Comparison of ENCODE assay signal across 16 cellular contexts in genomic region chr7:36615877-36616276, GRCh38.
DNase-seq lines count a peak whose midpoint lies in the region; ATAC-seq and TF ChIP-seq lines count a peak whose summit lies in the region.
"Had no signal": no experiment of that assay in that cellular context is flagged by ENCODE, and none has a peak within 500 bp of the region (broad histone marks: within the 10 kb centered on the region; RNA-seq: fewer than 3 reads in every experiment).

No MANE protein-coding gene starts in this region.

- no peak overlapping the region; the same call in 1 of the 2 replicates for H3K27ac Mint-ChIP-seq in WTC11
- H3K27ac Mint-ChIP-seq in immature natural killer cell, result peak overlapping the region in 4 of 6 donors; percentile 10 to 66 (median 42)
- peak overlapping the region; percentile 10 for H3K27ac Mint-ChIP-seq in type B pancreatic cell

- peaks cover 24% of the 10 kb centered on the region for H3K4me1 Mint-ChIP-seq in WTC11
- peaks cover 30 to 45% of the 10 kb centered on the region in 2 donors for H3K4me1 Mint-ChIP-seq in immature natural killer cell
- H3K4me1 Mint-ChIP-seq in type B pancreatic cell (ENCODE audit: unreplicated experiment), result peaks cover 36% of the 10 kb centered on the region

- CTCF ChIA-PET in WTC11 (lab: Charles Lee), result interaction anchor here (0.8 to 0.9 kb wide), 2 partner anchors 54 to 876 kb away, joined by 3 to 5 read pairs; no protein-coding TSS in a partner anchor

- TF ChIP-seq CTCF in WTC11 (IDR thresholded peaks at IDR 0.05) (no peak), type B pancreatic cell (conservative IDR thresholded peaks at IDR 0.05) (no peak), transverse colon (IDR thresholded peaks at IDR 0.05) (no peak)

- ATAC-seq in WTC11, result peak; percentile 61

- no peak overlapping the region for H3K27ac ChIP-seq in transverse colon
- H3K27ac ChIP-seq: BLaER1 treated with 17β-estradiol and CSF1 and Interleukin-3, amounts not matched to agents 10 nM and 100 nM; HL-60; PC-9 had no signal

- in situ Hi-C loops in transverse colon (cut with MboI; ENCODE audit: low pct_ligation_motif_present in 1 of 4, low pct_unique_long_range_greater_than_20kb in 1 of 4, low sequenced_read_pairs in 3 of 4), result no loop called here

- DNase-seq in NCI-H1105 (lab: John Stamatoyannopoulos, UW) (peak; percentile 44), NCI-H1105 treated with DMSO at 0.1 percent for 48 hours (lab: John Stamatoyannopoulos, UW) (no peak), WTC11 (ENCODE audit: low spot score) (peak; percentile 23), immature natural killer cell (no peak), type B pancreatic cell (ENCODE audit: extremely low spot score, unreplicated experiment) (no peak), NK-92 (lab: John Stamatoyannopoulos, UW; ENCODE audit: unreplicated experiment) (no peak), transverse colon (no peak), NCI-H1048 (lab: John Stamatoyannopoulos, UW) (no peak)
- DNase-seq: 8988T, Caco-2, DMS79, GDM1, KBM-7, PC-9 had no signal

- H3K27me3 Mint-ChIP-seq in WTC11 (ENCODE audit: low read depth) (no peaks in the 10 kb centered on the region), immature natural killer cell (ENCODE audit: low read depth in 3 of 3) (peaks cover 0 to 43% (median 10%) of the 10 kb centered on the region in 3 donors), type B pancreatic cell (peaks cover 10% of the 10 kb centered on the region)

- H3K9me3 Mint-ChIP-seq in WTC11 (no peaks in the 10 kb centered on the region), immature natural killer cell (no peaks in the 10 kb centered on the region), type B pancreatic cell (no peaks in the 10 kb centered on the region)

- no peak overlapping the region for H3K4me3 Mint-ChIP-seq in WTC11
- no peak overlapping the region for H3K4me3 Mint-ChIP-seq in immature natural killer cell
- H3K4me3 Mint-ChIP-seq in type B pancreatic cell, result no peak overlapping the region

- no peak for TF ChIP-seq EP300 in transverse colon (IDR thresholded peaks at IDR 0.05; ENCODE audit: low read depth)

- POLR2A ChIA-PET in WTC11 (lab: Charles Lee), result no interaction called here

- intact Hi-C loops in transverse colon (cut with DNase I; ENCODE audit: low total_unique reads), result no loop called here

- H3K4me3 ChIP-seq in transverse colon, result no peak overlapping the region
- H3K4me3 ChIP-seq: BLaER1 treated with 17β-estradiol and CSF1 and Interleukin-3, amounts not matched to agents 10 nM and 100 nM; PC-9 had no signal

- H3K36me3 Mint-ChIP-seq in WTC11, result no peaks in the 10 kb centered on the region
- peaks cover 49 to 83% (median 60%) of the 10 kb centered on the region in 3 donors for H3K36me3 Mint-ChIP-seq in immature natural killer cell
- no peaks in the 10 kb centered on the region for H3K36me3 Mint-ChIP-seq in type B pancreatic cell

- 70% methylated on average over 8 of the region's 8 CpGs; no CpG with 5 or more reads in 1 of the 2 donors for WGBS in transverse colon (ENCODE audit: low coverage in 1 of 2), 2 donors

- no peaks in the 10 kb centered on the region for H3K4me1 ChIP-seq in transverse colon
- H3K4me1 ChIP-seq: Caco-2 had no signal

- no peak for TF ChIP-seq POLR2A in transverse colon (IDR thresholded peaks at IDR 0.05)

- no peaks in the 10 kb centered on the region for H3K27me3 ChIP-seq in transverse colon
- H3K27me3 ChIP-seq: BLaER1 treated with 17β-estradiol and CSF1 and Interleukin-3, amounts not matched to agents 10 nM and 100 nM had no signal

- peaks cover 0 to 7% (median 0%) of the 10 kb centered on the region in 4 donors for H3K36me3 ChIP-seq in transverse colon

- no peaks in the 10 kb centered on the region for H3K9me3 ChIP-seq in transverse colon
- H3K9me3 ChIP-seq: BLaER1 treated with 17β-estradiol and CSF1 and Interleukin-3, amounts not matched to agents 10 nM and 100 nM; Caco-2 had no signal

TF ChIP-seq in WTC11, 78 proteins besides CTCF, POLR2A, EP300 and RAD21:
- TF ChIP-seq STAT6 (CRISPR knock-in tag; conservative IDR thresholded peaks at IDR 0.05; ENCODE audit: low read depth) (no peak), ZNF423 (CRISPR knock-in tag; IDR thresholded peaks at IDR 0.05) (peak; percentile 41), ZNF263 (CRISPR knock-in tag; IDR thresholded peaks at IDR 0.05; ENCODE audit: low read depth) (no peak)

Comparison
In these comparisons a context has a peak if more than half of its experiments do, and no peak if none do; other contexts are left out.
1. DNase-seq: peak in NCI-H1105 (single experiment) and WTC11 (single experiment); none in NCI-H1105 treated with DMSO at 0.1 percent for 48 hours (single experiment), immature natural killer cell (0 of 3), type B pancreatic cell (single experiment), NK-92 (single experiment), transverse colon (single experiment) and NCI-H1048 (single experiment).